1 cellular context compared by ENCODE assay signal in genomic region chr18:10928971-10929373, GRCh38.
TF ChIP-seq lines count a peak whose summit lies in the region.

No MANE protein-coding gene starts in this region.

TF ChIP-seq in GM23338, 12 proteins besides CTCF, POLR2A, EP300 and RAD21 (continued from another document):
- TF ChIP-seq, protein P1, sequence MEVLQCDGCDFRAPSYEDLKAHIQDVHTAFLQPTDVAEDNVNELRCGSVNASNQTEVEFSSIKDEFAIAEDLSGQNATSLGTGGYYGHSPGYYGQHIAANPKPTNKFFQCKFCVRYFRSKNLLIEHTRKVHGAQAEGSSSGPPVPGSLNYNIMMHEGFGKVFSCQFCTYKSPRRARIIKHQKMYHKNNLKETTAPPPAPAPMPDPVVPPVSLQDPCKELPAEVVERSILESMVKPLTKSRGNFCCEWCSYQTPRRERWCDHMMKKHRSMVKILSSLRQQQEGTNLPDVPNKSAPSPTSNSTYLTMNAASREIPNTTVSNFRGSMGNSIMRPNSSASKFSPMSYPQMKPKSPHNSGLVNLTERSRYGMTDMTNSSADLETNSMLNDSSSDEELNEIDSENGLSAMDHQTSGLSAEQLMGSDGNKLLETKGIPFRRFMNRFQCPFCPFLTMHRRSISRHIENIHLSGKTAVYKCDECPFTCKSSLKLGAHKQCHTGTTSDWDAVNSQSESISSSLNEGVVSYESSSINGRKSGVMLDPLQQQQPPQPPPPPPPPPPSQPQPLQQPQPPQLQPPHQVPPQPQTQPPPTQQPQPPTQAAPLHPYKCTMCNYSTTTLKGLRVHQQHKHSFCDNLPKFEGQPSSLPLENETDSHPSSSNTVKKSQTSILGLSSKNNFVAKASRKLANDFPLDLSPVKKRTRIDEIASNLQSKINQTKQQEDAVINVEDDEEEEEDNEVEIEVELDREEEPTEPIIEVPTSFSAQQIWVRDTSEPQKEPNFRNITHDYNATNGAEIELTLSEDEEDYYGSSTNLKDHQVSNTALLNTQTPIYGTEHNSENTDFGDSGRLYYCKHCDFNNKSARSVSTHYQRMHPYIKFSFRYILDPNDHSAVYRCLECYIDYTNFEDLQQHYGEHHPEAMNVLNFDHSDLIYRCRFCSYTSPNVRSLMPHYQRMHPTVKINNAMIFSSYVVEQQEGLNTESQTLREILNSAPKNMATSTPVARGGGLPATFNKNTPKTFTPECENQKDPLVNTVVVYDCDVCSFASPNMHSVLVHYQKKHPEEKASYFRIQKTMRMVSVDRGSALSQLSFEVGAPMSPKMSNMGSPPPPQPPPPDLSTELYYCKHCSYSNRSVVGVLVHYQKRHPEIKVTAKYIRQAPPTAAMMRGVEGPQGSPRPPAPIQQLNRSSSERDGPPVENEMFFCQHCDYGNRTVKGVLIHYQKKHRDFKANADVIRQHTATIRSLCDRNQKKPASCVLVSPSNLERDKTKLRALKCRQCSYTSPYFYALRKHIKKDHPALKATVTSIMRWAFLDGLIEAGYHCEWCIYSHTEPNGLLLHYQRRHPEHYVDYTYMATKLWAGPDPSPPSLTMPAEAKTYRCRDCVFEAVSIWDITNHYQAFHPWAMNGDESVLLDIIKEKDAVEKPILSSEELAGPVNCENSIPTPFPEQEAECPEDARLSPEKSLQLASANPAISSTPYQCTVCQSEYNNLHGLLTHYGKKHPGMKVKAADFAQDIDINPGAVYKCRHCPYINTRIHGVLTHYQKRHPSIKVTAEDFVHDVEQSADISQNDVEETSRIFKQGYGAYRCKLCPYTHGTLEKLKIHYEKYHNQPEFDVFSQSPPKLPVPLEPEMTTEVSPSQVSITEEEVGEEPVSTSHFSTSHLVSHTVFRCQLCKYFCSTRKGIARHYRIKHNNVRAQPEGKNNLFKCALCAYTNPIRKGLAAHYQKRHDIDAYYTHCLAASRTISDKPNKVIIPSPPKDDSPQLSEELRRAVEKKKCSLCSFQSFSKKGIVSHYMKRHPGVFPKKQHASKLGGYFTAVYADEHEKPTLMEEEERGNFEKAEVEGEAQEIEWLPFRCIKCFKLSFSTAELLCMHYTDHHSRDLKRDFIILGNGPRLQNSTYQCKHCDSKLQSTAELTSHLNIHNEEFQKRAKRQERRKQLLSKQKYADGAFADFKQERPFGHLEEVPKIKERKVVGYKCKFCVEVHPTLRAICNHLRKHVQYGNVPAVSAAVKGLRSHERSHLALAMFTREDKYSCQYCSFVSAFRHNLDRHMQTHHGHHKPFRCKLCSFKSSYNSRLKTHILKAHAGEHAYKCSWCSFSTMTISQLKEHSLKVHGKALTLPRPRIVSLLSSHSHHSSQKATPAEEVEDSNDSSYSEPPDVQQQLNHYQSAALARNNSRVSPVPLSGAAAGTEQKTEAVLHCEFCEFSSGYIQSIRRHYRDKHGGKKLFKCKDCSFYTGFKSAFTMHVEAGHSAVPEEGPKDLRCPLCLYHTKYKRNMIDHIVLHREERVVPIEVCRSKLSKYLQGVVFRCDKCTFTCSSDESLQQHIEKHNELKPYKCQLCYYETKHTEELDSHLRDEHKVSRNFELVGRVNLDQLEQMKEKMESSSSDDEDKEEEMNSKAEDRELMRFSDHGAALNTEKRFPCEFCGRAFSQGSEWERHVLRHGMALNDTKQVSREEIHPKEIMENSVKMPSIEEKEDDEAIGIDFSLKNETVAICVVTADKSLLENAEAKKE (CRISPR knock-in tag; IDR thresholded peaks at IDR 0.05) = no peak
- no peak for TF ChIP-seq STAT1 (IDR thresholded peaks at IDR 0.05; ENCODE audit: unreplicated experiment)
